ENCODE assay signal across 26 cellular contexts in genomic region chr1:53143527-53143926, GRCh38. TPM values are rescaled to one million over a fixed set of nuclear protein-coding genes. Genes with fewer than 3 reads are reported as not detected.
"Had no signal": no experiment of that assay in that cellular context is flagged by ENCODE, and none has a peak within 500 bp of the region (broad histone marks: within the 10 kb centered on the region; RNA-seq: fewer than 3 reads in every experiment).

No MANE protein-coding gene starts in this region.

- DNase-seq: activated CD4-positive, alpha-beta memory T cell treated with anti-CD3 and anti-CD28 coated beads for 36 hours; activated CD4-positive, alpha-beta T cell treated with anti-CD3 and anti-CD28 coated beads, Interleukin-2, amount 10 ng/mL, durations not matched to agents 7 days and 5 days; activated CD4-positive, CD25-positive, alpha-beta regulatory T cell; activated gamma-delta T cell treated with Interleukin-2 at 50 U/mL for 16 hours; activated naive CD4-positive, alpha-beta T cell treated with anti-CD3 and anti-CD28 coated beads, Interleukin-2, amount 50 U/mL, for 16 hours; activated naive CD8-positive, alpha-beta T cell treated with anti-CD3 and anti-CD28 coated beads, Interleukin-2, amount 10 ng/mL, durations not matched to agents 7 days and 5 days; activated T-cell treated with anti-CD3 and anti-CD28 coated beads, Interleukin-2, amount 50 U/mL, for 72 hours; adrenal gland; anterior cingulate cortex; cerebellar nuclear complex; Karpas-422; MM.1S; NCI-H1105; NCI-H1436; NCI-H1694 treated with DMSO at 0.1 percent for 48 hours; NCI-H2029 treated with DMSO at 0.1 percent for 48 hours; NCI-H345; NCI-H510A; NCI-H526 treated with DMSO at 0.1 percent for 48 hours; SHP77; T-cell; T-helper 2 cell; T1000 had no signal

- H3K27ac Mint-ChIP-seq: activated CD4-positive, alpha-beta memory T cell treated with anti-CD3 and anti-CD28 coated beads for 36 hours; activated CD4-positive, alpha-beta T cell treated with anti-CD3 and anti-CD28 coated beads, Interleukin-2, amount 10 ng/mL, durations not matched to agents 7 days and 5 days; activated naive CD8-positive, alpha-beta T cell treated with anti-CD3 and anti-CD28 coated beads, Interleukin-2, amount 10 ng/mL, durations not matched to agents 7 days and 5 days; activated T-cell treated with anti-CD3 and anti-CD28 coated beads, Interleukin-2, amount 50 U/mL, for 72 hours; activated T-helper 2 cell treated with anti-CD3 and anti-CD28 coated beads, Interferon-gamma antibody, Interleukin-2, Interleukin-4, amounts not matched to agents 10 μg/mL and 5 μg/mL and 100 μg/mL, durations not matched to agents 14 hours and 24 hours and 36 hours; T-cell had no signal

- H3K27ac ChIP-seq: adrenal gland, SJSA1 had no signal

- H3K27me3 Mint-ChIP-seq: activated CD4-positive, alpha-beta memory T cell treated with anti-CD3 and anti-CD28 coated beads for 36 hours; activated CD4-positive, alpha-beta T cell treated with anti-CD3 and anti-CD28 coated beads, Interleukin-2, amount 10 ng/mL, durations not matched to agents 7 days and 5 days; T-cell had no signal

- H3K9me3 Mint-ChIP-seq: activated CD4-positive, alpha-beta memory T cell treated with anti-CD3 and anti-CD28 coated beads for 36 hours; activated CD4-positive, alpha-beta T cell treated with anti-CD3 and anti-CD28 coated beads, Interleukin-2, amount 10 ng/mL, durations not matched to agents 7 days and 5 days; activated naive CD8-positive, alpha-beta T cell treated with anti-CD3 and anti-CD28 coated beads, Interleukin-2, amount 10 ng/mL, durations not matched to agents 7 days and 5 days; activated T-cell treated with anti-CD3 and anti-CD28 coated beads, Interleukin-2, amount 50 U/mL, for 72 hours; activated T-helper 2 cell treated with anti-CD3 and anti-CD28 coated beads, Interferon-gamma antibody, Interleukin-2, Interleukin-4, amounts not matched to agents 10 μg/mL and 5 μg/mL and 100 μg/mL, durations not matched to agents 14 hours and 24 hours and 36 hours; T-cell had no signal

- H3K36me3 Mint-ChIP-seq: activated CD4-positive, alpha-beta memory T cell treated with anti-CD3 and anti-CD28 coated beads for 36 hours; activated naive CD8-positive, alpha-beta T cell treated with anti-CD3 and anti-CD28 coated beads, Interleukin-2, amount 10 ng/mL, durations not matched to agents 7 days and 5 days; T-cell had no signal

- H3K4me3 Mint-ChIP-seq: activated CD4-positive, alpha-beta memory T cell treated with anti-CD3 and anti-CD28 coated beads for 36 hours; activated CD4-positive, alpha-beta T cell treated with anti-CD3 and anti-CD28 coated beads, Interleukin-2, amount 10 ng/mL, durations not matched to agents 7 days and 5 days; activated naive CD8-positive, alpha-beta T cell treated with anti-CD3 and anti-CD28 coated beads, Interleukin-2, amount 10 ng/mL, durations not matched to agents 7 days and 5 days; activated T-cell treated with anti-CD3 and anti-CD28 coated beads, Interleukin-2, amount 50 U/mL, for 72 hours; T-cell had no signal

- H3K4me1 Mint-ChIP-seq: activated CD4-positive, alpha-beta T cell treated with anti-CD3 and anti-CD28 coated beads, Interleukin-2, amount 10 ng/mL, durations not matched to agents 7 days and 5 days; activated naive CD8-positive, alpha-beta T cell treated with anti-CD3 and anti-CD28 coated beads, Interleukin-2, amount 10 ng/mL, durations not matched to agents 7 days and 5 days; T-cell had no signal

- H3K4me3 ChIP-seq: adrenal gland, SJSA1 had no signal

- ATAC-seq: activated T-cell treated with anti-CD3 and anti-CD28 coated beads, Interleukin-2, amount 50 U/mL, for 72 hours; T-cell had no signal

RNA-seq across cellular contexts. Expression of gene SLC1A7, which starts 1.1 kb away (rescaled TPM):
- total RNA-seq: activated CD4-positive, alpha-beta memory T cell treated with anti-CD3 and anti-CD28 coated beads for 36 hours; activated CD4-positive, alpha-beta T cell treated with anti-CD3 and anti-CD28 coated beads, Interleukin-2, amount 10 ng/mL, durations not matched to agents 7 days and 5 days; activated CD8-positive, alpha-beta memory T cell treated with anti-CD3 and anti-CD28 coated beads for 36 hours; activated naive CD8-positive, alpha-beta T cell treated with anti-CD3 and anti-CD28 coated beads, Interleukin-2, amount 10 ng/mL, durations not matched to agents 7 days and 5 days; activated T-cell treated with anti-CD3 and anti-CD28 coated beads, Interleukin-2, amount 50 U/mL, for 72 hours; activated T-helper 2 cell treated with anti-CD3 and anti-CD28 coated beads, Interferon-gamma antibody, Interleukin-2, Interleukin-4, amounts not matched to agents 10 μg/mL and 5 μg/mL and 100 μg/mL, durations not matched to agents 14 hours and 24 hours and 36 hours had no signal
